25 cellular contexts compared by ENCODE assay signal in the genomic region with DNA sequence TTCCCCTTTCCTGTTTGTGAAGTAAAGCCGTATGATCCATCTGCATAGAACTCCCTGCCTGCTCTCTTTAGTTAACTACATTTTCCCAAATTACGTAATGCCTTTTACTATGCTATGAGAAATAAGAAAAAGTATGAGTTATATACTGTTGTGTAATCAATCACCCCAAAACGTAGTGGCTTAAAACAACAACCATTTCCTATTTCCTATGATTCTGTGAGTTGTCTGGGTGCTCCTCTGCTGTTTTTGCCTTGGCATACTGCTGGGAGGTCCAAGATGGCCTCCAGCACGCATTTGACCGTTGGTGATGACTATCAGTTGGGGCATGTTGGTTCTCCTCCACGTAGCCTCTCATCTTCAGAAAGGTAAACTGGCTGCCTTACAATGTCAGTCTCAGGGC. TPM values are rescaled to one million over a fixed set of nuclear protein-coding genes. Genes with fewer than 3 reads are reported as not detected.
DNase-seq lines count a peak whose midpoint lies in the region; ATAC-seq and TF ChIP-seq lines count a peak whose summit lies in the region.
"Had no signal": no experiment of that assay in that cellular context is flagged by ENCODE, and none has a peak within 500 bp of the region (broad histone marks: within the 10 kb centered on the region; RNA-seq: fewer than 3 reads in every experiment).

No MANE protein-coding gene starts in this region.

- H3K4ac ChIP-seq in trophoblast cell (ENCODE audit: low read depth, low read length): no peak overlapping the region

- no peak overlapping the region for H3K4me3 Mint-ChIP-seq in stimulated activated memory B cell treated with anti-CD40 and anti-IgM and Interleukin-4, amounts not matched to agents 10 μg/mL and 1 μg/mL and 100 μg/mL, for 72 hours
- H3K4me3 Mint-ChIP-seq: activated CD4-positive, alpha-beta T cell treated with anti-CD3 and anti-CD28 coated beads for 36 hours; brain; CD4-positive, CD25-positive, alpha-beta regulatory T cell; neural progenitor cell; T-helper 1 cell treated with Interleukin-12 subunit alpha and Interleukin-12 subunit beta and Interleukin-4 antibody, amounts not matched to agents 30 μg/mL and 1 μg/mL, for 36 hours had no signal

- no peak overlapping the region for H2AK5ac ChIP-seq in trophoblast cell (ENCODE audit: low read length)

- ATAC-seq in RWPE2 (ENCODE audit: low read depth): peak; percentile 78
- ATAC-seq in stimulated activated memory B cell treated with anti-CD40 and anti-IgM and Interleukin-4, amounts not matched to agents 10 μg/mL and 1 μg/mL and 100 μg/mL, for 72 hours: no peak
- no peak for ATAC-seq in GM21390 (IDR thresholded peaks at IDR 0.05; ENCODE audit: unreplicated experiment)
- ATAC-seq: activated CD4-positive, alpha-beta T cell treated with anti-CD3 and anti-CD28 coated beads for 36 hours; HCT116; Panc1 had no signal

- no peak for TF ChIP-seq POLR2A in esophagus muscularis mucosa (IDR thresholded peaks at IDR 0.05; ENCODE audit: low read depth)

- peak; percentile 86 for DNase-seq in HCEC 1CT
- no peak for DNase-seq in RWPE2 (ENCODE audit: low spot score)
- peak; percentile 52 for DNase-seq in choroid plexus epithelial cell (ENCODE audit: low read depth)
- peak; percentile 78 for DNase-seq in iris pigment epithelial cell (ENCODE audit: low read depth)
- no peak for DNase-seq in esophagus muscularis mucosa (ENCODE audit: extremely low spot score)
- DNase-seq in trophoblast cell: no peak
- DNase-seq: activated CD4-positive, alpha-beta T cell treated with anti-CD3 and anti-CD28 coated beads for 36 hours; activated gamma-delta T cell; CD4-positive, CD25-positive, alpha-beta regulatory T cell; colonic mucosa; effector memory CD4-positive, alpha-beta T cell; esophagus squamous epithelium; MG63; NCI-H1694; NCI-H524 treated with DMSO at 0.1 percent for 48 hours; SJCRH30; transverse colon had no signal

- no peak overlapping the region for H3K27ac Mint-ChIP-seq in stimulated activated memory B cell treated with anti-CD40 and anti-IgM and Interleukin-4, amounts not matched to agents 10 μg/mL and 1 μg/mL and 100 μg/mL, for 72 hours
- H3K27ac Mint-ChIP-seq: activated CD4-positive, alpha-beta T cell treated with anti-CD3 and anti-CD28 coated beads for 36 hours; brain; CD4-positive, CD25-positive, alpha-beta regulatory T cell; neural progenitor cell; T-helper 1 cell treated with Interleukin-12 subunit alpha and Interleukin-12 subunit beta and Interleukin-4 antibody, amounts not matched to agents 30 μg/mL and 1 μg/mL, for 36 hours had no signal

- H3K23ac ChIP-seq in trophoblast cell (ENCODE audit: low read length): no peak overlapping the region

- no peak overlapping the region for H3K4me3 ChIP-seq in RWPE2 (ENCODE audit: severe bottlenecking)
- no peak overlapping the region for H3K4me3 ChIP-seq in choroid plexus epithelial cell (ENCODE audit: low read depth, low read length)
- H3K4me3 ChIP-seq in esophagus muscularis mucosa: no peak overlapping the region
- no peak overlapping the region for H3K4me3 ChIP-seq in trophoblast cell (ENCODE audit: low read depth, low read length)
- H3K4me3 ChIP-seq: colonic mucosa, esophagus squamous epithelium, MG63, neural progenitor cell, prostate gland, SJCRH30, transverse colon had no signal

- TF ChIP-seq EP300 in esophagus muscularis mucosa (IDR thresholded peaks at IDR 0.05): no peak

- H3K27me3 Mint-ChIP-seq in stimulated activated memory B cell treated with anti-CD40 and anti-IgM and Interleukin-4, amounts not matched to agents 10 μg/mL and 1 μg/mL and 100 μg/mL, for 72 hours: peaks cover 6% of the 10 kb centered on the region
- H3K27me3 Mint-ChIP-seq: activated CD4-positive, alpha-beta T cell treated with anti-CD3 and anti-CD28 coated beads for 36 hours; brain had no signal

- no peak overlapping the region for H3K18ac ChIP-seq in trophoblast cell (ENCODE audit: low read length)

- no peak overlapping the region for H3K14ac ChIP-seq in trophoblast cell (ENCODE audit: low read length)

- H2BK120ac ChIP-seq in trophoblast cell (ENCODE audit: insufficient read depth, low read length, poor library complexity): no peak overlapping the region

- no peaks in the 10 kb centered on the region for H3K4me1 Mint-ChIP-seq in stimulated activated memory B cell treated with anti-CD40 and anti-IgM and Interleukin-4, amounts not matched to agents 10 μg/mL and 1 μg/mL and 100 μg/mL, for 72 hours
- H3K4me1 Mint-ChIP-seq: activated CD4-positive, alpha-beta T cell treated with anti-CD3 and anti-CD28 coated beads for 36 hours; CD4-positive, CD25-positive, alpha-beta regulatory T cell; neural progenitor cell had no signal

- H2AFZ ChIP-seq in trophoblast cell (ENCODE audit: insufficient read depth, low read length, poor library complexity): no peak overlapping the region
- H2AFZ ChIP-seq: neural progenitor cell had no signal

- no peak overlapping the region for H4K12ac ChIP-seq in trophoblast cell (ENCODE audit: low read depth, low read length)

- H3K79me1 ChIP-seq in trophoblast cell (ENCODE audit: low read length): no peaks in the 10 kb centered on the region

- no peak overlapping the region for H4K91ac ChIP-seq in trophoblast cell (ENCODE audit: low read depth, low read length)

- no peak overlapping the region for H3K4me2 ChIP-seq in trophoblast cell (ENCODE audit: low read length)
- H3K4me2 ChIP-seq: neural progenitor cell had no signal

- H2BK5ac ChIP-seq in trophoblast cell (ENCODE audit: low read depth, low read length, poor library complexity): no peak overlapping the region

- no peak for TF ChIP-seq CTCF in RWPE2 (IDR thresholded peaks at IDR 0.05; ENCODE audit: poor library complexity, severe bottlenecking)
- no peak for TF ChIP-seq CTCF in choroid plexus epithelial cell (conservative IDR thresholded peaks at IDR 0.05; ENCODE audit: low read depth, low read length)
- TF ChIP-seq CTCF in esophagus muscularis mucosa (IDR thresholded peaks at IDR 0.05): no peak

- H4K8ac ChIP-seq in trophoblast cell (ENCODE audit: low read depth, low read length): no peak overlapping the region

- H3K9me3 ChIP-seq in RWPE2 (ENCODE audit: severe bottlenecking) (no peaks in the 10 kb centered on the region), esophagus muscularis mucosa (no peaks in the 10 kb centered on the region), trophoblast cell (ENCODE audit: insufficient read depth, low read depth, low read length) (peaks cover 2% of the 10 kb centered on the region)
- H3K9me3 ChIP-seq: colonic mucosa, esophagus squamous epithelium, MG63, prostate gland, SJCRH30, transverse colon had no signal

- peaks cover 28% of the 10 kb centered on the region for H3K4me1 ChIP-seq in RWPE2 (ENCODE audit: insufficient read depth, poor library complexity, severe bottlenecking)
- no peaks in the 10 kb centered on the region for H3K4me1 ChIP-seq in esophagus muscularis mucosa
- peaks cover 0 to 2% of the 10 kb centered on the region in 2 experiments for H3K4me1 ChIP-seq in trophoblast cell (ENCODE audit: control insufficient read depth in 1 of 2, insufficient read depth in 2 of 2, low read length in 2 of 2)
- H3K4me1 ChIP-seq: colonic mucosa, prostate gland had no signal

- H3K79me2 ChIP-seq in trophoblast cell (ENCODE audit: control insufficient read depth, insufficient read depth, low read length, poor library complexity): no peaks in the 10 kb centered on the region

- no peaks in the 10 kb centered on the region for H3K36me3 ChIP-seq in RWPE2 (ENCODE audit: low read depth)
- H3K36me3 ChIP-seq in esophagus muscularis mucosa: no peaks in the 10 kb centered on the region
- no peaks in the 10 kb centered on the region for H3K36me3 ChIP-seq in trophoblast cell (ENCODE audit: control insufficient read depth in 1 of 2, insufficient read depth in 2 of 2, low read length in 2 of 2)
- H3K36me3 ChIP-seq: colonic mucosa, esophagus squamous epithelium, MG63, neural progenitor cell, prostate gland, SJCRH30, transverse colon had no signal

- no peaks in the 10 kb centered on the region for H3K9me3 Mint-ChIP-seq in stimulated activated memory B cell treated with anti-CD40 and anti-IgM and Interleukin-4, amounts not matched to agents 10 μg/mL and 1 μg/mL and 100 μg/mL, for 72 hours
- H3K9me3 Mint-ChIP-seq: brain; CD4-positive, CD25-positive, alpha-beta regulatory T cell; neural progenitor cell; T-helper 1 cell treated with Interleukin-12 subunit alpha and Interleukin-12 subunit beta and Interleukin-4 antibody, amounts not matched to agents 30 μg/mL and 1 μg/mL, for 36 hours had no signal

- 82% methylated on average over 6 of the region's 6 CpGs for WGBS in esophagus muscularis mucosa
- no CpG with 5 or more reads among the region's 6 CpGs for whole genome bisulfite sequencing in trophoblast cell (ENCODE audit: extremely low coverage, insufficient coverage, insufficient read length)

- H3K27ac ChIP-seq in RWPE2 (ENCODE audit: poor library complexity, severe bottlenecking) (peak overlapping the region; percentile 72), esophagus muscularis mucosa (replicated peaks in 1 of 4) (no peak overlapping the region), trophoblast cell (ENCODE audit: low read depth, low read length) (no peak overlapping the region)
- H3K27ac ChIP-seq: colonic mucosa, esophagus squamous epithelium, neural progenitor cell, prostate gland, SJCRH30, transverse colon had no signal

- no peak overlapping the region for H3K9ac ChIP-seq in trophoblast cell (ENCODE audit: low read length)
- H3K9ac ChIP-seq: neural progenitor cell had no signal

- H3K27me3 ChIP-seq in RWPE2 (ENCODE audit: insufficient read depth, poor library complexity, severe bottlenecking): no peaks in the 10 kb centered on the region
- H3K27me3 ChIP-seq in esophagus muscularis mucosa: no peaks in the 10 kb centered on the region
- H3K27me3 ChIP-seq in trophoblast cell (ENCODE audit: insufficient read depth, low read length): no peaks in the 10 kb centered on the region
- H3K27me3 ChIP-seq: colonic mucosa, esophagus squamous epithelium, MG63, neural progenitor cell, SJCRH30, transverse colon had no signal

- intact Hi-C loops in esophagus muscularis mucosa (cut with DNase I): no loop called here

- H3K36me3 Mint-ChIP-seq in stimulated activated memory B cell treated with anti-CD40 and anti-IgM and Interleukin-4, amounts not matched to agents 10 μg/mL and 1 μg/mL and 100 μg/mL, for 72 hours: no peaks in the 10 kb centered on the region
- H3K36me3 Mint-ChIP-seq: brain; CD4-positive, CD25-positive, alpha-beta regulatory T cell; neural progenitor cell had no signal

- no peak overlapping the region for H2BK12ac ChIP-seq in trophoblast cell (ENCODE audit: low read length)

RNA-seq across cellular contexts. Expression of gene BBS12, which starts 39.8 kb away (rescaled TPM):
- total RNA-seq in esophagus muscularis mucosa: 1 to 10 TPM; 3.0 to 5.7 (median 4.0) TPM
- polyA plus RNA-seq in trophoblast cell (2013): 1.3 TPM in 2 replicates

RNA-seq across cellular contexts. Expression of gene FGF2, which starts 54.3 kb away (rescaled TPM):
- total RNA-seq in esophagus muscularis mucosa: 10 to 100 TPM; 27.0 to 46.4 (median 32.1) TPM
- 0.46 and 0.49 TPM in 2 replicates for polyA plus RNA-seq in trophoblast cell (2013)
- total RNA-seq: CD4-positive, CD25-positive, alpha-beta regulatory T cell had no signal
- polyA plus RNA-seq: CD4-positive, CD25-positive, alpha-beta regulatory T cell had no signal

Comparison
In these comparisons a context has a peak if more than half of its experiments do, and no peak if none do; other contexts are left out.
1. DNase-seq: peak in HCEC 1CT (single experiment), choroid plexus epithelial cell (single experiment) and iris pigment epithelial cell (single experiment); none in RWPE2 (single experiment), esophagus muscularis mucosa (single experiment) and trophoblast cell (0 of 2).